18 cellular contexts compared by ENCODE assay signal in the genomic region with DNA sequence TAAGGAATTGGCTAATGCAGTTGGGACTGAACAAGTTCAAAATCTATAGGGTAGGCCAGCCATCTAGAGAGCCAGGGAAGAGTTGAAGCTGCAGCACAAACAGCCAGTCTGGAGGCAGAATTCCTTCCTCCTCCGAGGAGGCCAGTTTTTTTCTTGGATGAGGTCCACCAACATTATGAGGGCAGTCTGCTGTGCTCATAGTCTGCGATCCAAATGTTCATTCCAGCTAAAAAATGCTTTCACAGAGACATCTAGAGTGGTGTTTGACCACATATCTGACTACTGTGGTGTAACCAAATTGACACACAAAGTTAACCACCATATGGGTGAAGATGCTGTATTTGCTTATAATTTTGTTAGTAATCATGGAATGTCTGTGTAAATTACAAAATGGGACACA.
DNase-seq lines count a peak whose midpoint lies in the region; ATAC-seq, FAIRE-seq and TF ChIP-seq lines count a peak whose summit lies in the region.
"Had no signal": no experiment of that assay in that cellular context is flagged by ENCODE, and none has a peak within 500 bp of the region (broad histone marks: within the 10 kb centered on the region; RNA-seq: fewer than 3 reads in every experiment).

No MANE protein-coding gene starts in this region.

- FAIRE-seq in H54 (lab: Jason Lieb, UNC) = peak; percentile 95
- FAIRE-seq: H1 had no signal

- no peak overlapping the region for H3K27ac ChIP-seq in left lung
- H3K27ac ChIP-seq: foreskin keratinocyte, SJSA1 had no signal

- no peak for TF ChIP-seq POLR2A in H54 (IDR thresholded peaks at IDR 0.05; ENCODE audit: low read depth, low read length)

- no peak for TF ChIP-seq CTCF in left lung (IDR thresholded peaks at IDR 0.05)

- no peak overlapping the region for H3K4me3 ChIP-seq in left lung
- H3K4me3 ChIP-seq: dorsolateral prefrontal cortex, SJSA1, smooth muscle cell had no signal

- peaks cover 0 to 4% of the 10 kb centered on the region in 2 donors for H3K36me3 ChIP-seq in left lung

- H3K4me1 ChIP-seq in left lung = no peaks in the 10 kb centered on the region
- H3K4me1 ChIP-seq: BE2C had no signal

- ATAC-seq in left lung (peak; percentile 48), GM19328 (IDR thresholded peaks at IDR 0.05; ENCODE audit: unreplicated experiment) (no peak)
- ATAC-seq: foreskin keratinocyte; stimulated activated memory B cell treated with anti-CD40 and anti-IgM and Interleukin-4, amounts not matched to agents 10 μg/mL and 1 μg/mL and 100 μg/mL, for 72 hours had no signal

- intact Hi-C loops in left lung (cut with DNase I) = no loop called here

- H3K27me3 ChIP-seq in left lung = no peaks in the 10 kb centered on the region
- H3K27me3 ChIP-seq: BE2C, dorsolateral prefrontal cortex, foreskin keratinocyte, SJSA1 had no signal

- DNase-seq in AG08395 (ENCODE audit: low spot score) (peak; percentile 76), H54 (ENCODE audit: insufficient read length, low spot score) (no peak), cerebellum (ENCODE audit: low spot score) (peak; percentile 18), left lung (no peak), SHP77 (lab: John Stamatoyannopoulos, UW) (no peak), hippocampal formation (lab: John Stamatoyannopoulos, UW) (no peak), NCI-H1105 treated with DMSO at 0.1 percent for 48 hours (lab: John Stamatoyannopoulos, UW) (no peak)
- DNase-seq: activated CD4-positive, alpha-beta memory T cell treated with anti-CD3 and anti-CD28 coated beads for 36 hours; BE2C; DMS53; dorsolateral prefrontal cortex; foreskin keratinocyte; occipital lobe had no signal

- H3K9me3 ChIP-seq in left lung = no peaks in the 10 kb centered on the region
- H3K9me3 ChIP-seq: BE2C, SJSA1 had no signal

Comparison
In these comparisons a context has a peak if more than half of its experiments do, and no peak if none do; other contexts are left out.
1. DNase-seq: peak in AG08395 (single experiment) and cerebellum (single experiment); none in H54 (single experiment), left lung (0 of 2), SHP77 (0 of 2), hippocampal formation (0 of 2) and NCI-H1105 treated with DMSO at 0.1 percent for 48 hours (single experiment).